Comparison of ENCODE assay signal across 8 cellular contexts in the genomic region with DNA sequence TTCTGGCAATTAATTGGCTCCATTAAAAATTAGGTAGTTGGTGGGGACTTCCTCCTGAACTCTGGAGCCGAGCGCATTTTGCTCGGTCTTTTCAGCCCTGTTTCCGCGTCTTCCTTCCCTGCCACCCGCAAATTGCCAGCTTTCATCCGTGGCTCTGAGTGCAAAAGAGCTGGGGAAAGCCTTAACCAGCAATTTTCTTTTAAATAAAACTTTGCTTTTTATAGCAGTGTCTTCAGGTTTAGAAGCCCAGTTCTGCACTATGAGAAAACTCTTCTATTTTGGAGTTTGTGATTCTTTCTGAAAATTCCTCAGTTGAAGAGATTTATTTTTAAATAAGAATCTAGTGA. TPM values are rescaled to one million over a fixed set of nuclear protein-coding genes. Genes with fewer than 3 reads are reported as not detected.
DNase-seq lines count a peak whose midpoint lies in the region; ATAC-seq and TF ChIP-seq lines count a peak whose summit lies in the region.

No MANE protein-coding gene starts in this region.

- H3K4me3 ChIP-seq in AG04450 (ENCODE audit: low read depth, low read length), result peak overlapping the region; percentile 95
- H3K4me3 ChIP-seq in HL-60 (replicated peaks; ENCODE audit: insufficient read depth, low read length), result peak overlapping the region; percentile 68
- peak overlapping the region; percentile 97 for H3K4me3 ChIP-seq in brain microvascular endothelial cell (ENCODE audit: low read depth, low read length)

- peaks cover 37% of the 10 kb centered on the region for H3K4me1 Mint-ChIP-seq in mesothelial cell of epicardium

- no peaks in the 10 kb centered on the region; the same call in 1 of the 2 replicates for H3K9me3 ChIP-seq in AG04450 (ENCODE audit: control insufficient read depth, insufficient read depth, low read length)

- no peaks in the 10 kb centered on the region for H3K9me3 Mint-ChIP-seq in mesothelial cell of epicardium

- CTCF ChIA-PET in AG04450 (lab: Charles Lee), result no interaction called here

- H3K27ac ChIP-seq in AG04450 (ENCODE audit: low read depth, low read length) (peak overlapping the region; percentile 89), HL-60 (replicated peaks) (peak overlapping the region; percentile 94), brain microvascular endothelial cell (peak overlapping the region; percentile 87)

- H3K27me3 Mint-ChIP-seq in mesothelial cell of epicardium (ENCODE audit: low read depth), result no peaks in the 10 kb centered on the region

- H3K36me3 Mint-ChIP-seq in mesothelial cell of epicardium, result peaks cover 1% of the 10 kb centered on the region

- DNase-seq in AG04450 (ENCODE audit: low read depth, low spot score) (no peak), HL-60 (ENCODE audit: low read depth in 1 of 2, low spot score in 1 of 2) (no peak), brain microvascular endothelial cell (no peak), mesothelial cell of epicardium (ENCODE audit: low spot score in 2 of 2, unreplicated experiment in 2 of 2) (no peak), COLO829 (ENCODE audit: low spot score) (no peak), COLO668 (lab: John Stamatoyannopoulos, UW; ENCODE audit: unreplicated experiment) (no peak)

- in situ Hi-C loops in brain microvascular endothelial cell (cut with HindIII; ENCODE audit: low pct_ligation_motif_present, low sequenced_read_pairs), result no loop called here

- H3K27me3 ChIP-seq in AG04450 (ENCODE audit: control insufficient read depth, insufficient read depth, low read length) (no peaks in the 10 kb centered on the region), HL-60 (ENCODE audit: insufficient read depth, poor library complexity, severe bottlenecking) (no peaks in the 10 kb centered on the region), brain microvascular endothelial cell (replicated peaks) (no peaks in the 10 kb centered on the region)

- TF ChIP-seq CTCF in AG04450 (IDR thresholded peaks at IDR 0.05; ENCODE audit: low read depth, low read length) (no peak), HL-60 (IDR thresholded peaks at IDR 0.05; ENCODE audit: insufficient read depth, low read length) (no peak), brain microvascular endothelial cell (IDR thresholded peaks at IDR 0.05; ENCODE audit: low read depth, low read length, missing control alignments) (no peak), mesothelial cell of epicardium (IDR thresholded peaks at IDR 0.05; ENCODE audit: unreplicated experiment) (no peak)

- POLR2A ChIA-PET in AG04450 (lab: Yijun Ruan, JAX), result interaction anchor here (1.0 kb wide), 1 partner anchor 17 kb away, joined by 3 read pairs; no protein-coding TSS in a partner anchor

- peak overlapping the region; percentile 98 for H3K27ac Mint-ChIP-seq in mesothelial cell of epicardium

- no peak for ATAC-seq in HG03095 (IDR thresholded peaks at IDR 0.05; ENCODE audit: unreplicated experiment)
- no peak for ATAC-seq in HG02840 (IDR thresholded peaks at IDR 0.05; ENCODE audit: low FRiP score, unreplicated experiment)

- peak overlapping the region; percentile 96 for H3K4me3 Mint-ChIP-seq in mesothelial cell of epicardium

- peaks cover 2% of the 10 kb centered on the region for H3K36me3 ChIP-seq in brain microvascular endothelial cell (replicated peaks)

RNA-seq across cellular contexts. Expression of a gene that starts 0.7 kb away (rescaled TPM):
- polyA plus RNA-seq in AG04450 (2011; rRNA removed), result 77.1 and 93.3 TPM in 2 replicates
- polyA minus RNA-seq in AG04450 (2011; rRNA and poly(A)+ RNA removed), result 68.0 and 87.3 TPM in 2 replicates
- total RNA-seq in mesothelial cell of epicardium, result 38.2 to 44.0 TPM (median 39.9 TPM) in 3 replicates

RNA-seq across cellular contexts. Expression of a gene that starts 0.8 kb away (rescaled TPM):
- not detected in 2 replicates for polyA plus RNA-seq in AG04450 (2011; rRNA removed)
- polyA minus RNA-seq in AG04450 (2011; rRNA and poly(A)+ RNA removed), result not detected in 2 replicates
- 0.11 TPM in 1 of 3 replicates, not detected in the others for total RNA-seq in mesothelial cell of epicardium

RNA-seq across cellular contexts. Expression of a gene that starts 56.0 kb away (rescaled TPM):
- polyA plus RNA-seq in AG04450 (2011; rRNA removed), result 0.41 and 0.81 TPM in 2 replicates
- polyA minus RNA-seq in AG04450 (2011; rRNA and poly(A)+ RNA removed), result 0.56 and 0.78 TPM in 2 replicates
- total RNA-seq in mesothelial cell of epicardium, result 0.38 to 0.47 TPM (median 0.45 TPM) in 3 replicates
